Comparison of ENCODE assay signal across 8 cellular contexts in genomic region chr13:91946498-91947070, GRCh38.
DNase-seq lines count a peak whose midpoint lies in the region; ATAC-seq and TF ChIP-seq lines count a peak whose summit lies in the region.

No MANE protein-coding gene starts in this region.

- no peak overlapping the region for H3K27ac ChIP-seq in upper lobe of left lung

- TF ChIP-seq EP300 in upper lobe of left lung (IDR thresholded peaks at IDR 0.05): no peak

- ATAC-seq in GM19324 (IDR thresholded peaks at IDR 0.05; ENCODE audit: low FRiP score, unreplicated experiment) (no peak), upper lobe of left lung (ENCODE audit: low FRiP score in 2 of 2) (no peak), HG03571 (IDR thresholded peaks at IDR 0.05; ENCODE audit: unreplicated experiment) (no peak)

- no peak for TF ChIP-seq POLR2A in upper lobe of left lung (IDR thresholded peaks at IDR 0.05)

- no peaks in the 10 kb centered on the region for H3K9me3 ChIP-seq in upper lobe of left lung

- H3K27me3 ChIP-seq in upper lobe of left lung: no peaks in the 10 kb centered on the region

- no peaks in the 10 kb centered on the region for H3K36me3 ChIP-seq in upper lobe of left lung

- TF ChIP-seq CTCF in epithelial cell of esophagus (IDR thresholded peaks at IDR 0.05; ENCODE audit: insufficient read depth, low read depth, low read length, missing control alignments) (peak; percentile 65), upper lobe of left lung (IDR thresholded peaks at IDR 0.05) (peak in 1 of 6 experiments; percentile 18)

- H3K4me1 ChIP-seq in upper lobe of left lung: no peaks in the 10 kb centered on the region

- DNase-seq in A172 (ENCODE audit: low spot score) (peak; percentile 34), H4 (ENCODE audit: low spot score) (peak; percentile 11), NCI-H69 (lab: John Stamatoyannopoulos, UW) (peak; percentile 83), epithelial cell of esophagus (ENCODE audit: low read depth) (peak; percentile 30), upper lobe of left lung (no peak)
- DNase-seq in activated naive CD4-positive, alpha-beta T cell treated with Interleukin-2 at 50 U/mL for 16 hours: no peak

- H3K4me3 ChIP-seq in epithelial cell of esophagus (ENCODE audit: low read length) (no peak overlapping the region), upper lobe of left lung (no peak overlapping the region)

- 39 to 40% methylated on average over 7 of the region's 7 CpGs for whole genome bisulfite sequencing in upper lobe of left lung, 2 donors

Comparison
In these comparisons a context has a peak if more than half of its experiments do, and no peak if none do; other contexts are left out.
1. DNase-seq: peak in A172 (single experiment), H4 (single experiment), NCI-H69 (single experiment) and epithelial cell of esophagus (single experiment); none in activated naive CD4-positive, alpha-beta T cell treated with Interleukin-2 at 50 U/mL for 16 hours (single experiment) and upper lobe of left lung (0 of 2).